ENCODE assay signal across 9 cellular contexts in genomic region chr14:105248368-105249174, GRCh38. TPM values are rescaled to one million over a fixed set of nuclear protein-coding genes. Genes with fewer than 3 reads are reported as not detected.
DNase-seq lines count a peak whose midpoint lies in the region; ATAC-seq and TF ChIP-seq lines count a peak whose summit lies in the region.
"Had no signal": no experiment of that assay in that cellular context is flagged by ENCODE, and none has a peak within 500 bp of the region (broad histone marks: within the 10 kb centered on the region; RNA-seq: fewer than 3 reads in every experiment).

TSS of gene BTBD6 (plus strand) at chr14:105248533. CDS start at chr14:105248712, 179 bp downstream.

- DNase-seq in AG09319 (ENCODE audit: extremely low read depth, low read depth) (peak; percentile 45), NCI-H460 (ENCODE audit: extremely low read depth, low read depth) (peak; percentile 76), ecto neural progenitor cell (ENCODE audit: low spot score) (peak; percentile 89), lower lobe of right lung (peak; percentile 95)
- peak; percentile 92 for DNase-seq in activated CD4-positive, alpha-beta memory T cell treated with anti-CD3 and anti-CD28 coated beads for 36 hours
- peak; percentile 64 to 87 (median 75) for DNase-seq in stimulated activated CD4-positive, alpha-beta T cell treated with anti-CD3 and anti-CD28 coated beads, TNF-alpha, amount 100 ng/mL, for 24 hours (ENCODE audit: low read depth in 3 of 3)

- intact Hi-C loops in activated CD4-positive, alpha-beta memory T cell treated with anti-CD3 and anti-CD28 coated beads for 36 hours (cut with micrococcal nuclease) = no loop called here
- intact Hi-C loops in lower lobe of right lung (cut with DNase I) = no loop called here

- peak within 1 kb of the TSS; percentile 66 for H3K4me3 ChIP-seq in lower lobe of right lung

- no peaks in the 10 kb centered on the region for H3K27me3 ChIP-seq in lower lobe of right lung (ENCODE audit: low read depth)

- no peaks in the 10 kb centered on the region for H3K9me3 ChIP-seq in lower lobe of right lung

- no peaks in the 10 kb centered on the region for H3K9me3 Mint-ChIP-seq in activated CD4-positive, alpha-beta memory T cell treated with anti-CD3 and anti-CD28 coated beads for 36 hours

- peak within 1 kb of the TSS; percentile 74 for H3K4me3 Mint-ChIP-seq in activated CD4-positive, alpha-beta memory T cell treated with anti-CD3 and anti-CD28 coated beads for 36 hours

- peak within 1 kb of the TSS; percentile 49 for H3K27ac Mint-ChIP-seq in activated CD4-positive, alpha-beta memory T cell treated with anti-CD3 and anti-CD28 coated beads for 36 hours

- peaks cover 18% of the 10 kb centered on the region for H3K36me3 Mint-ChIP-seq in activated CD4-positive, alpha-beta memory T cell treated with anti-CD3 and anti-CD28 coated beads for 36 hours

- H3K4me1 Mint-ChIP-seq in activated CD4-positive, alpha-beta memory T cell treated with anti-CD3 and anti-CD28 coated beads for 36 hours (ENCODE audit: low read depth) = peaks cover 25% of the 10 kb centered on the region

- POLR2A ChIA-PET in activated CD4-positive, alpha-beta memory T cell treated with anti-CD3 and anti-CD28 coated beads for 36 hours (lab: Charles Lee) = interaction anchor here (0.8 to 1.7 kb wide), 5 partner anchors 45 to 103 kb away, joined by 3 to 9 read pairs (median 4); partner anchors contain the start of gene BRF1

- H3K36me3 ChIP-seq in lower lobe of right lung = peaks cover 46% of the 10 kb centered on the region

- peak within 1 kb of the TSS; percentile 88 for H3K27ac ChIP-seq in lower lobe of right lung

- H3K4me1 ChIP-seq in lower lobe of right lung = peaks cover 18% of the 10 kb centered on the region

- CTCF ChIA-PET in activated CD4-positive, alpha-beta memory T cell treated with anti-CD3 and anti-CD28 coated beads for 36 hours (lab: Charles Lee) = interaction anchor here (0.6 to 2.3 kb wide), 8 partner anchors 52 to 158 kb away, joined by 3 to 11 read pairs (median 4); partner anchors contain the start of genes BRF1 and PACS2

- TF ChIP-seq CTCF in AG09319 (IDR thresholded peaks at IDR 0.05; ENCODE audit: low read depth, low read length) (no peak), lower lobe of right lung (IDR thresholded peaks at IDR 0.05) (no peak)

- ATAC-seq in GM18909 (IDR thresholded peaks at IDR 0.05; ENCODE audit: poor library complexity, unreplicated experiment) (peak; percentile 88), HG03139 (IDR thresholded peaks at IDR 0.05; ENCODE audit: unreplicated experiment) (peak; percentile 89), lower lobe of right lung (peak; percentile 95 to 96)
- ATAC-seq: Panc1 had no signal

- no peaks in the 10 kb centered on the region for H3K27me3 Mint-ChIP-seq in activated CD4-positive, alpha-beta memory T cell treated with anti-CD3 and anti-CD28 coated beads for 36 hours

RNA-seq across cellular contexts. Expression of gene BTBD6, which starts in this region (rescaled TPM):
- 15.3 and 16.2 TPM in 2 replicates for total RNA-seq in NCI-H460 (2014; rRNA removed; shearing (Covaris generic))
- 37.4 and 44.5 TPM in 2 replicates for polyA plus RNA-seq in NCI-H460 (2014; cell fraction: nucleus; rRNA removed)
- total RNA-seq in activated CD4-positive, alpha-beta memory T cell treated with anti-CD3 and anti-CD28 coated beads for 36 hours = 10 to 100 TPM; 38.5 to 39.5 TPM
- 53.0 TPM for total RNA-seq in lower lobe of right lung

Comparison
In these comparisons a context has a peak if more than half of its experiments do, and no peak if none do; other contexts are left out.
1. Peak in every context shown above with its lines: DNase-seq, ATAC-seq, H3K4me3 ChIP-seq and H3K27ac ChIP-seq.
2. DNase-seq: peak in every context shown above with its lines; median percentile 95 in lower lobe of right lung; 92 in activated CD4-positive, alpha-beta memory T cell treated with anti-CD3 and anti-CD28 coated beads for 36 hours; 89 in ecto neural progenitor cell; 76 in NCI-H460; 75 in stimulated activated CD4-positive, alpha-beta T cell treated with anti-CD3 and anti-CD28 coated beads, TNF-alpha, amount 100 ng/mL, for 24 hours; 45 in AG09319.